In the genomic region with DNA sequence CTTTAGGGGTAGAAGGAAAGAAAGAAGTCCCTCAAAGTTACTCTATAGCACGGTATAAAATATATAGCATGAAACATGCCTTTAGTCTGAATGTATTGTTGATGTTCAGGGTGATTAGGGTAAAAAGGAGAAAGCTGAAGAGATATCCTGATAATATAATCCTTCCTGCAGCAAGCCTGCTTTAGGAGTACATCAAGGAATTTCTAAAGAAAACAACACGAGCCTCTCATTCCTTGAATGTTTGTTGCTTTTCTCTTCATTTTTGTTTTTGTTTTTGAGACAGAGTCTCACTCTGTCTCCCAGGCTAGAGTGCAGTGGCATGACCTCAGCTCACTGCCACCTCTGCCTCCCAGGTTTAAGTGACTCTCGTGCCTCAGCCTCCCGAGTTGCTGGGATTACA, we compare ENCODE assay signal across 16 cellular contexts.
DNase-seq lines count a peak whose midpoint lies in the region; ATAC-seq, FAIRE-seq and TF ChIP-seq lines count a peak whose summit lies in the region.
"Had no signal": no experiment of that assay in that cellular context is flagged by ENCODE, and none has a peak within 500 bp of the region (broad histone marks: within the 10 kb centered on the region; RNA-seq: fewer than 3 reads in every experiment).

No MANE protein-coding gene starts in this region.

- CTCF ChIA-PET in CD8-positive, alpha-beta memory T cell (lab: Charles Lee), result no interaction called here
- CTCF ChIA-PET in K562 (lab: Yijun Ruan, JAX; ENCODE audit: low intra/inter-chr PET ratio), result no interaction called here

- H3K4me2 ChIP-seq in K562 (ENCODE audit: insufficient read depth, low read length), result peak overlapping the region; percentile 72; the same call in 1 of the 2 replicates

- H3K27me3 Mint-ChIP-seq in CD8-positive, alpha-beta memory T cell, result peaks cover 4% of the 10 kb centered on the region in 2 donors
- no peaks in the 10 kb centered on the region for H3K27me3 Mint-ChIP-seq in stimulated activated memory B cell treated with anti-CD40 and anti-IgM and Interleukin-4, amounts not matched to agents 10 μg/mL and 1 μg/mL and 100 μg/mL, for 72 hours
- H3K27me3 Mint-ChIP-seq in activated naive CD8-positive, alpha-beta T cell treated with anti-CD3 and anti-CD28 coated beads, Interleukin-2, amount 50 U/mL, for 24 hours, result peaks cover 6% of the 10 kb centered on the region
- H3K27me3 Mint-ChIP-seq: IgD-negative memory B cell had no signal

- POLR2A ChIA-PET in CD8-positive, alpha-beta memory T cell (lab: Charles Lee), result no interaction called here
- POLR2A ChIA-PET in K562 (lab: Yijun Ruan, JAX), result interaction anchor here (0.6 to 1.6 kb wide), 3 partner anchors 13 to 37 kb away, joined by 3 read pairs; no protein-coding TSS in a partner anchor

- FAIRE-seq in K562 (lab: Jason Lieb, UNC) (no peak), GM12891 (lab: Jason Lieb, UNC) (no peak), pancreas (lab: Jason Lieb, UNC) (no peak)

- peaks cover 0 to 4% (median 0%) of the 10 kb centered on the region in 3 donors for H3K4me1 Mint-ChIP-seq in CD8-positive, alpha-beta memory T cell
- H3K4me1 Mint-ChIP-seq in stimulated activated memory B cell treated with anti-CD40 and anti-IgM and Interleukin-4, amounts not matched to agents 10 μg/mL and 1 μg/mL and 100 μg/mL, for 72 hours, result peaks cover 32% of the 10 kb centered on the region
- H3K4me1 Mint-ChIP-seq in activated naive CD8-positive, alpha-beta T cell treated with anti-CD3 and anti-CD28 coated beads, Interleukin-2, amount 50 U/mL, for 24 hours, result peaks cover 31% of the 10 kb centered on the region

- H3K4me3 Mint-ChIP-seq in CD8-positive, alpha-beta memory T cell, result no peak overlapping the region
- H3K4me3 Mint-ChIP-seq in stimulated activated memory B cell treated with anti-CD40 and anti-IgM and Interleukin-4, amounts not matched to agents 10 μg/mL and 1 μg/mL and 100 μg/mL, for 72 hours, result no peak overlapping the region
- H3K4me3 Mint-ChIP-seq in activated naive CD8-positive, alpha-beta T cell treated with anti-CD3 and anti-CD28 coated beads, Interleukin-2, amount 50 U/mL, for 24 hours, result no peak overlapping the region
- H3K4me3 Mint-ChIP-seq: CD8-positive, alpha-beta T cell had no signal

- H3K9me3 ChIP-seq in CD8-positive, alpha-beta memory T cell (ENCODE audit: low read length), result no peaks in the 10 kb centered on the region
- H3K9me3 ChIP-seq in K562 (replicated peaks; ENCODE audit: control insufficient read depth, insufficient read depth, low read depth, low read length) (no peaks in the 10 kb centered on the region), pancreas (no peaks in the 10 kb centered on the region)
- H3K9me3 ChIP-seq: BE2C, Caco-2 had no signal

- TF ChIP-seq RAD21 in K562 (CRISPR knock-in tag; conservative IDR thresholded peaks at IDR 0.05 in 1 of 2, IDR thresholded peaks at IDR 0.05 in 1 of 2), result no peak

- DNase-seq in CD8-positive, alpha-beta memory T cell, result no peak
- DNase-seq in K562 (ENCODE audit: extremely low read depth in 1 of 4, low spot score in 3 of 4) (no peak), iris pigment epithelial cell (ENCODE audit: low read depth) (peak; percentile 7), GM12891 (ENCODE audit: insufficient read length, low spot score) (no peak), DMS153 treated with DMSO at 0.1 percent for 48 hours (lab: John Stamatoyannopoulos, UW; ENCODE audit: unreplicated experiment) (no peak), pancreas (no peak)
- DNase-seq in activated naive CD8-positive, alpha-beta T cell treated with anti-CD3 and anti-CD28 coated beads, Interleukin-2, amount 50 U/mL, for 24 hours, result no peak
- DNase-seq: ACHN; BE2C; Caco-2; CD8-positive, alpha-beta T cell; GF-D8; HCEC 1CT had no signal

- BruUV-seq in K562 (replicated peaks; lab: Mats Ljungman, UMichigan), result no TSS peak

- no peak overlapping the region for H3K4me3 ChIP-seq in CD8-positive, alpha-beta memory T cell (ENCODE audit: low read length)
- no peak overlapping the region for H3K4me3 ChIP-seq in K562
- H3K4me3 ChIP-seq in pancreas, result no peak overlapping the region

- H3K36me3 ChIP-seq in CD8-positive, alpha-beta memory T cell (ENCODE audit: insufficient read depth, low read length), result no peaks in the 10 kb centered on the region
- H3K36me3 ChIP-seq in K562 (ENCODE audit: control insufficient read depth, insufficient read depth, low read length), result no peaks in the 10 kb centered on the region
- no peaks in the 10 kb centered on the region for H3K36me3 ChIP-seq in pancreas
- H3K36me3 ChIP-seq: BE2C had no signal

- 22% methylated on average over 4 of the region's 4 CpGs for WGBS in K562 (ENCODE audit: insufficient coverage, low coverage, missing lambda C conversion rate)
- 94 to 95% methylated on average over 4 of the region's 4 CpGs for WGBS in pancreas, 2 donors

- peak overlapping the region; percentile 71; the same call in 1 of the 2 replicates for H2AFZ ChIP-seq in K562 (ENCODE audit: low read depth, low read length)

- no peaks in the 10 kb centered on the region for H3K9me3 Mint-ChIP-seq in CD8-positive, alpha-beta memory T cell
- no peaks in the 10 kb centered on the region for H3K9me3 Mint-ChIP-seq in stimulated activated memory B cell treated with anti-CD40 and anti-IgM and Interleukin-4, amounts not matched to agents 10 μg/mL and 1 μg/mL and 100 μg/mL, for 72 hours
- no peaks in the 10 kb centered on the region for H3K9me3 Mint-ChIP-seq in activated naive CD8-positive, alpha-beta T cell treated with anti-CD3 and anti-CD28 coated beads, Interleukin-2, amount 50 U/mL, for 24 hours
- H3K9me3 Mint-ChIP-seq: CD14-positive monocyte; CD8-positive, alpha-beta T cell; IgD-negative memory B cell had no signal

- TF ChIP-seq EP300 in K562 (IDR thresholded peaks at IDR 0.05; ENCODE audit: low read length), result no peak

- ATAC-seq in K562 (no peak), pancreas (no peak)
- ATAC-seq in stimulated activated memory B cell treated with anti-CD40 and anti-IgM and Interleukin-4, amounts not matched to agents 10 μg/mL and 1 μg/mL and 100 μg/mL, for 72 hours, result no peak
- no peak for ATAC-seq in activated naive CD8-positive, alpha-beta T cell treated with anti-CD3 and anti-CD28 coated beads, Interleukin-2, amount 50 U/mL, for 24 hours
- ATAC-seq: CD8-positive, alpha-beta T cell had no signal

- H3K36me3 Mint-ChIP-seq in CD8-positive, alpha-beta memory T cell, result no peaks in the 10 kb centered on the region
- no peaks in the 10 kb centered on the region for H3K36me3 Mint-ChIP-seq in stimulated activated memory B cell treated with anti-CD40 and anti-IgM and Interleukin-4, amounts not matched to agents 10 μg/mL and 1 μg/mL and 100 μg/mL, for 72 hours
- H3K36me3 Mint-ChIP-seq in activated naive CD8-positive, alpha-beta T cell treated with anti-CD3 and anti-CD28 coated beads, Interleukin-2, amount 50 U/mL, for 24 hours (ENCODE audit: low read depth), result no peaks in the 10 kb centered on the region
- H3K36me3 Mint-ChIP-seq: CD14-positive monocyte; CD8-positive, alpha-beta T cell; IgD-negative memory B cell had no signal

- H4K20me1 ChIP-seq in K562 (replicated peaks; ENCODE audit: control insufficient read depth, insufficient read depth, low read length), result no peaks in the 10 kb centered on the region

- H3K27me3 ChIP-seq in CD8-positive, alpha-beta memory T cell (ENCODE audit: insufficient read depth, low read length, poor library complexity, severe bottlenecking), result no peaks in the 10 kb centered on the region
- H3K27me3 ChIP-seq in K562 (ENCODE audit: control insufficient read depth in 2 of 2, insufficient read depth in 2 of 2, low read length in 2 of 2) (no peaks in the 10 kb centered on the region), pancreas (no peaks in the 10 kb centered on the region)
- H3K27me3 ChIP-seq: BE2C had no signal

- intact Hi-C loops in K562 (cut with micrococcal nuclease) (no loop called here), pancreas (cut with DNase I) (no loop called here)

- H3K9ac ChIP-seq in K562 (ENCODE audit: insufficient read depth in 1 of 2, low read depth in 2 of 2, low read length in 2 of 2), result peak overlapping the region in 1 of 2 experiments; percentile 58; a peak in 2 of 4 replicates

- H3K27ac ChIP-seq in CD8-positive, alpha-beta memory T cell (ENCODE audit: low read depth, low read length), result peak overlapping the region; percentile 68
- H3K27ac ChIP-seq in K562 (ENCODE audit: extremely low read depth, low read depth, low read length) (peak overlapping the region; percentile 90), pancreas (no peak overlapping the region)

- in situ Hi-C loops in K562 (cut with MboI), result no loop called here

- H3K4me1 ChIP-seq in CD8-positive, alpha-beta memory T cell (ENCODE audit: insufficient read depth, low read length), result no peaks in the 10 kb centered on the region
- H3K4me1 ChIP-seq in K562 (replicated peaks in 1 of 2; ENCODE audit: control insufficient read depth in 2 of 2, insufficient read depth in 2 of 2, low read length in 2 of 2) (peaks cover 45 to 98% of the 10 kb centered on the region in 2 experiments), pancreas (peaks cover 5 to 27% (median 21%) of the 10 kb centered on the region in 3 donors)

- no peaks in the 10 kb centered on the region for H3K9me1 ChIP-seq in K562 (ENCODE audit: control insufficient read depth, insufficient read depth, low read length)

- H3K27ac Mint-ChIP-seq in CD8-positive, alpha-beta memory T cell, result no peak overlapping the region
- peak overlapping the region; percentile 28 for H3K27ac Mint-ChIP-seq in stimulated activated memory B cell treated with anti-CD40 and anti-IgM and Interleukin-4, amounts not matched to agents 10 μg/mL and 1 μg/mL and 100 μg/mL, for 72 hours
- H3K27ac Mint-ChIP-seq in activated naive CD8-positive, alpha-beta T cell treated with anti-CD3 and anti-CD28 coated beads, Interleukin-2, amount 50 U/mL, for 24 hours, result no peak overlapping the region
- H3K27ac Mint-ChIP-seq: CD8-positive, alpha-beta T cell had no signal

- TF ChIP-seq POLR2A in K562 (conservative IDR thresholded peaks at IDR 0.05) (no peak), GM12891 (IDR thresholded peaks at IDR 0.05; ENCODE audit: low read depth, low read length) (no peak)

- H3K79me2 ChIP-seq in K562 (ENCODE audit: control insufficient read depth, insufficient read depth, low read length), result no peaks in the 10 kb centered on the region

- TF ChIP-seq CTCF in K562 (IDR thresholded peaks at IDR 0.05 in 2 of 3, conservative IDR thresholded peaks at IDR 0.05 in 1 of 3; ENCODE audit: insufficient read depth in 2 of 3, low read depth in 1 of 3, low read length in 3 of 3) (no peak), pancreas (IDR thresholded peaks at IDR 0.05) (no peak)

TF ChIP-seq in K562, 482 proteins besides CTCF, POLR2A, EP300 and RAD21 (continues in another document):
- no peak for TF ChIP-seq C11orf30 (IDR thresholded peaks at IDR 0.05; ENCODE audit: low read depth)

TF ChIP-seq in GM12891, 5 proteins besides CTCF, POLR2A, EP300 and RAD21:
- TF ChIP-seq PAX5 (IDR thresholded peaks at IDR 0.05; ENCODE audit: insufficient read depth, low read length, severe bottlenecking), result no peak
- TF ChIP-seq SPI1 (IDR thresholded peaks at IDR 0.05; ENCODE audit: low read depth, low read length), result no peak
- no peak for TF ChIP-seq POU2F2 (IDR thresholded peaks at IDR 0.05; ENCODE audit: low read depth, low read length)
- no peak for TF ChIP-seq POLR2AphosphoS5 (IDR thresholded peaks at IDR 0.05; ENCODE audit: low read depth, low read length)
- no peak for TF ChIP-seq TAF1 (IDR thresholded peaks at IDR 0.05; ENCODE audit: low read depth, low read length)
TF ChIP-seq in GM12891: peak in this region for 0.

Comparison
In these comparisons a context has a peak if more than half of its experiments do, and no peak if none do; other contexts are left out.
1. H3K27ac ChIP-seq: peak in CD8-positive, alpha-beta memory T cell (single experiment) and K562 (single experiment); none in pancreas (0 of 4).